In genomic region chr10:1049425-1049958, GRCh38 we compare ENCODE assay signal across 1 cellular context.
TF ChIP-seq lines count a peak whose summit lies in the region.

No MANE protein-coding gene starts in this region.

TF ChIP-seq in K562, 482 proteins besides CTCF, POLR2A, EP300 and RAD21 (continued from another document):
- TF ChIP-seq ZBTB40 (IDR thresholded peaks at IDR 0.05) (no peak), ZBTB40 (CRISPR knock-in tag; IDR thresholded peaks at IDR 0.05) (no peak), BHLHE40 (IDR thresholded peaks at IDR 0.05; ENCODE audit: low read length) (no peak), TAL1 (IDR thresholded peaks at IDR 0.05) (no peak), MCM3 (IDR thresholded peaks at IDR 0.05) (no peak), ZNF644 (tag; IDR thresholded peaks at IDR 0.05; ENCODE audit: low read depth) (no peak), PCBP1 (IDR thresholded peaks at IDR 0.05; ENCODE audit: low read depth, low read length, poor library complexity, severe bottlenecking) (peak; percentile 5), ZBTB43 (CRISPR knock-in tag; IDR thresholded peaks at IDR 0.05) (no peak), XRCC5 (IDR thresholded peaks at IDR 0.05; ENCODE audit: low read depth, low read length) (no peak), ZNF384 (IDR thresholded peaks at IDR 0.05; ENCODE audit: low read depth, low read length) (no peak), LARP7 (IDR thresholded peaks at IDR 0.05) (no peak), KLF6 (CRISPR knock-in tag; IDR thresholded peaks at IDR 0.05; ENCODE audit: borderline replicate concordance) (no peak), POLR2B (IDR thresholded peaks at IDR 0.05; ENCODE audit: low read depth, partially characterized antibody) (peak; percentile 2), RAD51 (IDR thresholded peaks at IDR 0.05; ENCODE audit: borderline replicate concordance, low read depth) (no peak), GABPB1 (CRISPR knock-in tag; IDR thresholded peaks at IDR 0.05) (peak; percentile 63; the same call in 1 of the 2 replicates), L3MBTL2 (IDR thresholded peaks at IDR 0.05) (no peak), TGIF2 (CRISPR knock-in tag; IDR thresholded peaks at IDR 0.05) (no peak), MCM7 (IDR thresholded peaks at IDR 0.05) (no peak), SP2 (IDR thresholded peaks at IDR 0.05; ENCODE audit: extremely low read depth, low read depth, low read length, poor library complexity, severe bottlenecking) (peak; percentile 63), POLR2G (IDR thresholded peaks at IDR 0.05; ENCODE audit: low read depth, low read length) (no peak), GABPA (tag; conservative IDR thresholded peaks at IDR 0.05; ENCODE audit: low read depth) (peak; percentile 79), JUND (IDR thresholded peaks at IDR 0.05; ENCODE audit: borderline replicate concordance, low read depth, low read length) (peak; percentile 3; the same call in 1 of the 2 replicates), JUND (tag; IDR thresholded peaks at IDR 0.05; ENCODE audit: borderline replicate concordance, low read depth, low read length) (no peak), TCF7L2 (IDR thresholded peaks at IDR 0.05; ENCODE audit: low read depth, low read length) (no peak)
- TF ChIP-seq, protein P1, sequence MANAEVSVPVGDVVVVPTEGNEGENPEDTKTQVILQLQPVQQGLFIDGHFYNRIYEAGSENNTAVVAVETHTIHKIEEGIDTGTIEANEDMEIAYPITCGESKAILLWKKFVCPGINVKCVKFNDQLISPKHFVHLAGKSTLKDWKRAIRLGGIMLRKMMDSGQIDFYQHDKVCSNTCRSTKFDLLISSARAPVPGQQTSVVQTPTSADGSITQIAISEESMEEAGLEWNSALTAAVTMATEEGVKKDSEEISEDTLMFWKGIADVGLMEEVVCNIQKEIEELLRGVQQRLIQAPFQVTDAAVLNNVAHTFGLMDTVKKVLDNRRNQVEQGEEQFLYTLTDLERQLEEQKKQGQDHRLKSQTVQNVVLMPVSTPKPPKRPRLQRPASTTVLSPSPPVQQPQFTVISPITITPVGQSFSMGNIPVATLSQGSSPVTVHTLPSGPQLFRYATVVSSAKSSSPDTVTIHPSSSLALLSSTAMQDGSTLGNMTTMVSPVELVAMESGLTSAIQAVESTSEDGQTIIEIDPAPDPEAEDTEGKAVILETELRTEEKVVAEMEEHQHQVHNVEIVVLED (CRISPR knock-in tag; IDR thresholded peaks at IDR 0.05): no peak
- TF ChIP-seq, protein P2, sequence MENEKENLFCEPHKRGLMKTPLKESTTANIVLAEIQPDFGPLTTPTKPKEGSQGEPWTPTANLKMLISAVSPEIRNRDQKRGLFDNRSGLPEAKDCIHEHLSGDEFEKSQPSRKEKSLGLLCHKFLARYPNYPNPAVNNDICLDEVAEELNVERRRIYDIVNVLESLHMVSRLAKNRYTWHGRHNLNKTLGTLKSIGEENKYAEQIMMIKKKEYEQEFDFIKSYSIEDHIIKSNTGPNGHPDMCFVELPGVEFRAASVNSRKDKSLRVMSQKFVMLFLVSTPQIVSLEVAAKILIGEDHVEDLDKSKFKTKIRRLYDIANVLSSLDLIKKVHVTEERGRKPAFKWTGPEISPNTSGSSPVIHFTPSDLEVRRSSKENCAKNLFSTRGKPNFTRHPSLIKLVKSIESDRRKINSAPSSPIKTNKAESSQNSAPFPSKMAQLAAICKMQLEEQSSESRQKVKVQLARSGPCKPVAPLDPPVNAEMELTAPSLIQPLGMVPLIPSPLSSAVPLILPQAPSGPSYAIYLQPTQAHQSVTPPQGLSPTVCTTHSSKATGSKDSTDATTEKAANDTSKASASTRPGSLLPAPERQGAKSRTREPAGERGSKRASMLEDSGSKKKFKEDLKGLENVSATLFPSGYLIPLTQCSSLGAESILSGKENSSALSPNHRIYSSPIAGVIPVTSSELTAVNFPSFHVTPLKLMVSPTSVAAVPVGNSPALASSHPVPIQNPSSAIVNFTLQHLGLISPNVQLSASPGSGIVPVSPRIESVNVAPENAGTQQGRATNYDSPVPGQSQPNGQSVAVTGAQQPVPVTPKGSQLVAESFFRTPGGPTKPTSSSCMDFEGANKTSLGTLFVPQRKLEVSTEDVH (IDR thresholded peaks at IDR 0.05; ENCODE audit: low read depth, partially characterized antibody): no peak
- TF ChIP-seq, protein P3, sequence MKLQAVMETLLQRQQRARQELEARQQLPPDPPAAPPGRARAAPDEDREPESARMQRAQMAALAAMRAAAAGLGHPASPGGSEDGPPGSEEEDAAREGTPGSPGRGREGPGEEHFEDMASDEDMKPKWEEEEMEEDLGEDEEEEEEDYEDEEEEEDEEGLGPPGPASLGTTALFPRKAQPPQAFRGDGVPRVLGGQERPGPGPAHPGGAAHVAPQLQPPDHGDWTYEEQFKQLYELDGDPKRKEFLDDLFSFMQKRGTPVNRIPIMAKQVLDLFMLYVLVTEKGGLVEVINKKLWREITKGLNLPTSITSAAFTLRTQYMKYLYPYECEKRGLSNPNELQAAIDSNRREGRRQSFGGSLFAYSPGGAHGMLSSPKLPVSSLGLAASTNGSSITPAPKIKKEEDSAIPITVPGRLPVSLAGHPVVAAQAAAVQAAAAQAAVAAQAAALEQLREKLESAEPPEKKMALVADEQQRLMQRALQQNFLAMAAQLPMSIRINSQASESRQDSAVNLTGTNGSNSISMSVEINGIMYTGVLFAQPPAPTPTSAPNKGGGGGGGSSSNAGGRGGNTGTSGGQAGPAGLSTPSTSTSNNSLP (IDR thresholded peaks at IDR 0.05; ENCODE audit: borderline replicate concordance, low read depth, low read length): no peak
TF ChIP-seq in K562: peak in this region for 21.
